1 cellular context compared by ENCODE assay signal in genomic region chr1:44819594-44820327, GRCh38.
TF ChIP-seq lines count a peak whose summit lies in the region.

No MANE protein-coding gene starts in this region.

TF ChIP-seq in HepG2, 621 proteins besides CTCF, POLR2A, EP300 and RAD21 (continued from another document and continues in another):
- no peak; the same call in 1 of the 2 replicates for TF ChIP-seq ZBTB26 (CRISPR knock-in tag; IDR thresholded peaks at IDR 0.05; ENCODE audit: borderline replicate concordance)
- TF ChIP-seq NCOA1 (CRISPR knock-in tag; IDR thresholded peaks at IDR 0.05) = no peak
- peak; percentile 92; the same call in 1 of the 2 replicates for TF ChIP-seq ZNF383 (CRISPR knock-in tag; IDR thresholded peaks at IDR 0.05; ENCODE audit: borderline replicate concordance)
- no peak for TF ChIP-seq HOMEZ (CRISPR knock-in tag; IDR thresholded peaks at IDR 0.05; ENCODE audit: low read depth)
- 0 out of 2 replicates have a peak, but pooled peaks have one; percentile 70 for TF ChIP-seq ZNF776 (CRISPR knock-in tag; IDR thresholded peaks at IDR 0.05)
- TF ChIP-seq AHDC1 (CRISPR knock-in tag; IDR thresholded peaks at IDR 0.05; ENCODE audit: borderline replicate concordance) = no peak; the same call in 1 of the 2 replicates
- peak; percentile 89 for TF ChIP-seq ZNF562 (CRISPR knock-in tag; IDR thresholded peaks at IDR 0.05; ENCODE audit: borderline replicate concordance)
- TF ChIP-seq E2F2 (CRISPR knock-in tag; IDR thresholded peaks at IDR 0.05; ENCODE audit: borderline replicate concordance) = no peak; the same call in 1 of the 2 replicates
- TF ChIP-seq ZNF800 (CRISPR knock-in tag; IDR thresholded peaks at IDR 0.05) = no peak
- TF ChIP-seq CBX2 (IDR thresholded peaks at IDR 0.05; ENCODE audit: low read depth, low read length) = no peak
- no peak for TF ChIP-seq CBX2 (CRISPR knock-in tag; IDR thresholded peaks at IDR 0.05; ENCODE audit: low read depth)
- peak; percentile 33; the same call in 1 of the 2 replicates for TF ChIP-seq AHR (CRISPR knock-in tag; IDR thresholded peaks at IDR 0.05)
- no peak for TF ChIP-seq ZNF407 (CRISPR knock-in tag; IDR thresholded peaks at IDR 0.05; ENCODE audit: not compliant biosample characterization)
- no peak for TF ChIP-seq KIAA2018 (CRISPR knock-in tag; IDR thresholded peaks at IDR 0.05; ENCODE audit: borderline replicate concordance)
- no peak for TF ChIP-seq ZNF777 (CRISPR knock-in tag; IDR thresholded peaks at IDR 0.05)
- TF ChIP-seq ZNF552 (CRISPR knock-in tag; IDR thresholded peaks at IDR 0.05; ENCODE audit: borderline replicate concordance) = peak; percentile 70; the same call in 1 of the 2 replicates
- TF ChIP-seq KDM3A (CRISPR knock-in tag; IDR thresholded peaks at IDR 0.05; ENCODE audit: low read depth) = peak; percentile 67; the same call in 1 of the 2 replicates
